20 cellular contexts compared by ENCODE assay signal in genomic region chr16:54201200-54201599, GRCh38.
A peak's percentile ranks its signal among the peaks of the same experiment; 100 is the strongest.
DNase-seq lines count a peak whose midpoint lies in the region; ATAC-seq and TF ChIP-seq lines count a peak whose summit lies in the region.
"Had no signal": no experiment of that assay in that cellular context is flagged by ENCODE, and none has a peak within 500 bp of the region (broad histone marks: within the 10 kb centered on the region; RNA-seq: fewer than 3 reads in every experiment).

No MANE protein-coding gene starts in this region.

- in situ Hi-C loops in SK-MEL-5 (cut with HindIII; ENCODE audit: low pct_unique_long_range_greater_than_20kb, low sequenced_read_pairs) = no loop called here

- DNase-seq in cardiac septum (ENCODE audit: low spot score) (peak; percentile 4), Right ventricle myocardium superior (no peak), HT1080 (ENCODE audit: low read depth) (peak; percentile 29), SK-MEL-5 (ENCODE audit: low read depth, low spot score) (peak; percentile 13), sigmoid colon (peak; percentile 12), immature natural killer cell (no peak), anterior cingulate cortex (lab: John Stamatoyannopoulos, UW) (no peak)
- DNase-seq: CD8-positive, alpha-beta T cell; GDM1; GM23248; HFFc6; MM.1S; NCI-H1092 treated with DMSO at 0.1 percent for 48 hours; NCI-H2107; NCI-H510A; NCI-H774; T-helper 17 cell had no signal

- peaks cover 0 to 10% (median 0%) of the 10 kb centered on the region in 3 donors for H3K27me3 ChIP-seq in sigmoid colon
- H3K27me3 ChIP-seq: BLaER1 treated with 17β-estradiol and CSF1 and Interleukin-3, amounts not matched to agents 10 nM and 100 nM; SJCRH30 had no signal

- TF ChIP-seq EP300 in sigmoid colon (IDR thresholded peaks at IDR 0.05) = no peak

- peaks cover 0 to 5% (median 0%) of the 10 kb centered on the region in 3 donors for H3K27me3 Mint-ChIP-seq in immature natural killer cell (ENCODE audit: low read depth in 3 of 3)
- H3K27me3 Mint-ChIP-seq: T-helper 17 cell had no signal

- H3K4me3 ChIP-seq in sigmoid colon = no peak overlapping the region
- H3K4me3 ChIP-seq: BLaER1 treated with 17β-estradiol and CSF1 and Interleukin-3, amounts not matched to agents 10 nM and 100 nM; GM23248; SJCRH30 had no signal

- TF ChIP-seq CTCF in sigmoid colon (IDR thresholded peaks at IDR 0.05) = no peak

- H3K9me3 Mint-ChIP-seq in immature natural killer cell = no peaks in the 10 kb centered on the region
- H3K9me3 Mint-ChIP-seq: CD8-positive, alpha-beta T cell; HFFc6 had no signal

- TF ChIP-seq POLR2A in sigmoid colon (IDR thresholded peaks at IDR 0.05) = no peak

- H3K27ac ChIP-seq in sigmoid colon = no peak overlapping the region
- H3K27ac ChIP-seq: BLaER1 treated with 17β-estradiol and CSF1 and Interleukin-3, amounts not matched to agents 10 nM and 100 nM; GM23248; SJCRH30 had no signal

- no peaks in the 10 kb centered on the region for H3K4me1 Mint-ChIP-seq in immature natural killer cell
- H3K4me1 Mint-ChIP-seq: T-helper 17 cell had no signal

- no peak overlapping the region for H3K4me3 Mint-ChIP-seq in immature natural killer cell
- H3K4me3 Mint-ChIP-seq: CD8-positive, alpha-beta T cell; HFFc6; T-helper 17 cell had no signal

- H3K4me1 ChIP-seq in sigmoid colon = no peaks in the 10 kb centered on the region
- H3K4me1 ChIP-seq: BLaER1 treated with 17β-estradiol and CSF1 and Interleukin-3, amounts not matched to agents 10 nM and 100 nM; SJCRH30 had no signal

- 94 to 95% methylated on average over 4 of the region's 4 CpGs for WGBS in sigmoid colon, 2 donors

- intact Hi-C loops in cardiac septum (cut with DNase I) = no loop called here
- intact Hi-C loops in Right ventricle myocardium superior (cut with DNase I) = no loop called here
- intact Hi-C loops in sigmoid colon (cut with DNase I) = no loop called here

- H3K36me3 Mint-ChIP-seq in immature natural killer cell = no peaks in the 10 kb centered on the region
- H3K36me3 Mint-ChIP-seq: CD8-positive, alpha-beta T cell had no signal

- H3K36me3 ChIP-seq in sigmoid colon = no peaks in the 10 kb centered on the region
- H3K36me3 ChIP-seq: BLaER1 treated with 17β-estradiol and CSF1 and Interleukin-3, amounts not matched to agents 10 nM and 100 nM; SJCRH30 had no signal

- H3K9me3 ChIP-seq in sigmoid colon = no peaks in the 10 kb centered on the region
- H3K9me3 ChIP-seq: SJCRH30 had no signal

- H3K27ac Mint-ChIP-seq in immature natural killer cell = no peak overlapping the region
- H3K27ac Mint-ChIP-seq: CD8-positive, alpha-beta T cell; HFFc6; T-helper 17 cell had no signal

- ATAC-seq in Right ventricle myocardium superior (ENCODE audit: poor library complexity) (no peak), GM21360 (IDR thresholded peaks at IDR 0.05; ENCODE audit: unreplicated experiment) (no peak)
- ATAC-seq: CD8-positive, alpha-beta T cell; T-helper 17 cell had no signal

Comparison
In these comparisons a context has a peak if more than half of its experiments do, and no peak if none do; other contexts are left out.
1. DNase-seq: peak in cardiac septum (single experiment), HT1080 (single experiment), SK-MEL-5 (single experiment) and sigmoid colon (single experiment); none in Right ventricle myocardium superior (single experiment), immature natural killer cell (0 of 3) and anterior cingulate cortex (0 of 58).